25 cellular contexts compared by ENCODE assay signal in the genomic region with DNA sequence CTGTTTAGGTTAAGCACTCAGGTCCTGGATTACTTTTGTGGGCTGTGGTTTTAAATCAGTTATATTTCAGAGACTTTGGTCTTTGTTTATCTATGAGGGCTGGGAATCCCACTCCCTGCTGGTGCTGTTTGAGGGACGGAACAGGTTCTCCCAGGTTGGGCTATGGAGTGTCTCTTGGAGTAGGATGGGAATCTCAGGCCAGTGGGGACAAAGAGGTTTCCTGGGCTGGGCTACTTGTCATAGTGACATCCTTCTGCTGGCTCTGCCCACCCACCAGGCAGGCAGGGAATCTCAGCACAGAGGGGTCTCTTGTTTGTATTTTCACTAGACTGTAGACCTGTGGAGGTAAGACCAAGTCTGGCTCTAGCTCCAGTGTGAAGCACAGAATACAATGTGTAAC.
"Had no signal": no experiment of that assay in that cellular context is flagged by ENCODE, and none has a peak within 500 bp of the region (broad histone marks: within the 10 kb centered on the region; RNA-seq: fewer than 3 reads in every experiment).

No MANE protein-coding gene starts in this region.

- H3K27me3 Mint-ChIP-seq: dendritic cell treated with granulocyte-macrophage colony-stimulating factor and Interleukin-4, amounts not matched to agents 40 ng/mL and 50 ng/mL, for 4 days; naive B cell had no signal

- H3K27me3 ChIP-seq: colonic mucosa, esophagus squamous epithelium, gastrocnemius medialis, heart right ventricle, left lung had no signal

- H3K9me3 ChIP-seq: colonic mucosa had no signal

- H3K4me3 Mint-ChIP-seq: dendritic cell treated with granulocyte-macrophage colony-stimulating factor and Interleukin-4, amounts not matched to agents 40 ng/mL and 50 ng/mL, for 4 days; mesothelial cell of epicardium; naive B cell; naive thymus-derived CD8-positive, alpha-beta T cell had no signal

- H3K27ac ChIP-seq: colonic mucosa, epithelial cell of prostate, esophagus squamous epithelium, gastrocnemius medialis, heart right ventricle, left lung, lower lobe of right lung had no signal

- H3K36me3 ChIP-seq: colonic mucosa, esophagus squamous epithelium, gastrocnemius medialis, heart right ventricle, left lung, lower lobe of right lung had no signal

- H3K4me1 ChIP-seq: colonic mucosa, heart right ventricle, left lung, lower lobe of right lung had no signal

- H3K27ac Mint-ChIP-seq: dendritic cell treated with granulocyte-macrophage colony-stimulating factor and Interleukin-4, amounts not matched to agents 40 ng/mL and 50 ng/mL, for 4 days; mesothelial cell of epicardium; naive B cell; naive thymus-derived CD8-positive, alpha-beta T cell had no signal

- H3K4me3 ChIP-seq: colonic mucosa, esophagus squamous epithelium, gastrocnemius medialis, heart right ventricle, left lung, lower lobe of right lung, mucosa of descending colon had no signal

- H3K4me1 Mint-ChIP-seq: naive B cell; naive thymus-derived CD8-positive, alpha-beta T cell had no signal

- DNase-seq: colonic mucosa; cortex of kidney; effector CD4-positive, alpha-beta T cell; effector memory CD4-positive, alpha-beta T cell; erythroblast; esophagus squamous epithelium; foreskin fibroblast; foreskin melanocyte; gastrocnemius medialis; glutamatergic neuron; head of caudate nucleus; heart right ventricle; hippocampal formation; left cardiac atrium; left lung; left ventricle myocardium superior; lower lobe of right lung; mesenchymal stem cell; mucosa of descending colon; naive B cell; naive thymus-derived CD8-positive, alpha-beta T cell had no signal

- ATAC-seq: esophagus mucosa; gastrocnemius medialis; heart right ventricle; left cardiac atrium; left lung; left ventricle myocardium superior; lower lobe of right lung; mucosa of descending colon; naive thymus-derived CD8-positive, alpha-beta T cell had no signal
